ENCODE assay signal across 11 cellular contexts in genomic region chr2:143730950-143731254, GRCh38.
DNase-seq lines count a peak whose midpoint lies in the region; ATAC-seq and TF ChIP-seq lines count a peak whose summit lies in the region.
"Had no signal": no experiment of that assay in that cellular context is flagged by ENCODE, and none has a peak within 500 bp of the region (broad histone marks: within the 10 kb centered on the region; RNA-seq: fewer than 3 reads in every experiment).

No MANE protein-coding gene starts in this region.

- TF ChIP-seq CTCF in Loucy (conservative IDR thresholded peaks at IDR 0.05; ENCODE audit: low read length), result no peak

- H3K9me2 ChIP-seq in Loucy (replicated peaks; ENCODE audit: low read depth, low read length), result no peaks in the 10 kb centered on the region

- ATAC-seq in GM19035 (IDR thresholded peaks at IDR 0.05; ENCODE audit: unreplicated experiment) (peak; percentile 49), HG02798 (IDR thresholded peaks at IDR 0.05; ENCODE audit: poor library complexity, unreplicated experiment) (peak; percentile 52)
- ATAC-seq: lower lobe of right lung, right cardiac atrium had no signal

- H3K9me3 ChIP-seq in Loucy (ENCODE audit: insufficient read depth, low read depth, low read length), result no peaks in the 10 kb centered on the region
- H3K9me3 ChIP-seq: lower lobe of right lung had no signal

- no peaks in the 10 kb centered on the region for H3K27me3 ChIP-seq in Loucy (ENCODE audit: insufficient read depth, low read length, poor library complexity, severe bottlenecking)

- peaks cover 8% of the 10 kb centered on the region for H3K4me1 ChIP-seq in Loucy (ENCODE audit: insufficient read depth, low read length, poor library complexity, severe bottlenecking)
- H3K4me1 ChIP-seq: lower lobe of right lung had no signal

- H4K20me1 ChIP-seq in Loucy (ENCODE audit: insufficient read depth, low read length, poor library complexity, severe bottlenecking), result no peaks in the 10 kb centered on the region

- H3K4me2 ChIP-seq in Loucy (ENCODE audit: low read depth, low read length, poor library complexity, severe bottlenecking), result peak overlapping the region; percentile 29

- no peak overlapping the region for H3K4me3 ChIP-seq in Loucy (ENCODE audit: low read length, poor library complexity, severe bottlenecking)
- H3K4me3 ChIP-seq: lower lobe of right lung had no signal

- H3K36me3 ChIP-seq in Loucy (ENCODE audit: insufficient read depth, low read length), result peaks cover 11% of the 10 kb centered on the region; the same call in 1 of the 2 replicates
- H3K36me3 ChIP-seq: lower lobe of right lung had no signal

- H3K79me2 ChIP-seq in Loucy (ENCODE audit: insufficient read depth, low read length), result no peaks in the 10 kb centered on the region

- no peak overlapping the region for H2AFZ ChIP-seq in Loucy (ENCODE audit: low read length)

- DNase-seq in EH (ENCODE audit: low read depth) (peak; percentile 14), KG1 (lab: John Stamatoyannopoulos, UW) (no peak), pons (ENCODE audit: low spot score) (no peak), EL (no peak)
- no peak for DNase-seq in effector CD8-positive, alpha-beta T cell (lab: John Stamatoyannopoulos, UW)
- DNase-seq: lower lobe of right lung, NCI-H446 treated with DMSO at 0.1 percent for 48 hours, right cardiac atrium had no signal

- no peaks in the 10 kb centered on the region for H3F3A ChIP-seq in Loucy (ENCODE audit: low read depth)

- no peak overlapping the region for H3K9ac ChIP-seq in Loucy (ENCODE audit: low read depth, low read length, poor library complexity, severe bottlenecking)
